Comparison of ENCODE assay signal across 14 cellular contexts in the genomic region with DNA sequence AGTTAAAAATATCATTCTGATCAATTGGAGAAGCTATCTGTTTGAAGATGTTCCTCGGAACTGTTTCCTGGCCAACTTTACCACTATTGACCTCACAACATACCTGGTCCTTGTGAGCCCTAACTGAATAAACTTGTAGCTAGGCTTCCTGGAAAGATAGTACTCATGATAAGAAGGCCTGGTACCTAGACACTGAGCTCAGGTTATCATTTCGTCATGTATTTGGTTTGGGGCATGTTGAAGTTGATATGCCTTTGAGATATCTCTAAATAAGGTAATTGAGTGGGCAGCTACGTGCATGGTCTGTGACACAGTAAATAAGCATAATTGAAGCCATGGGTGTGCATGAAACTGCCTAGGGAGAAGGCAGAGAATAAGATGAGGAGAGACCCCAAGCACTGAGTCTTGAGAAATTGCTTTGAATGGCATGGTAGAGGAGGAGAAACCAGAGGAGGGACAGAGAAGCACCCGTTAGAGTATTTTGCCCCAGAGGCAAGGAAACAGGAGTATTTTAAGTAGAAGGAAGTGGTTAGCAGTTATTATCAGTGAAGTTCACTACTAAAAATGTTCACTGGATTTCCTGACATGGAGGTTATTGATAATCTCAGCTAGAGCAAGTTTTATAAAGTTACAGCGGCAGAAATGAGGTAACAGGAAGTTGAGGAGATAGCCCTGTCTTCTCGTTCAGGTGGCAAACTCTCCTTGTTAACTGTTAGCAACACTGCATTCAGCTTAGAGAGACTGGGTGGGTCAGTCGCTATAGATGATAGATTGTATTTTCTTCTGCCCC. TPM values are rescaled to one million over a fixed set of nuclear protein-coding genes. Genes with fewer than 3 reads are reported as not detected.
DNase-seq lines count a peak whose midpoint lies in the region; ATAC-seq, FAIRE-seq and TF ChIP-seq lines count a peak whose summit lies in the region.
"Had no signal": no experiment of that assay in that cellular context is flagged by ENCODE, and none has a peak within 500 bp of the region (broad histone marks: within the 10 kb centered on the region; RNA-seq: fewer than 3 reads in every experiment).

No MANE protein-coding gene starts in this region.

- no peaks in the 10 kb centered on the region for H3K79me2 ChIP-seq in DOHH2 (ENCODE audit: control insufficient read depth, low read length)

- H3K36me3 ChIP-seq in DOHH2 (ENCODE audit: control insufficient read depth, low read length) (no peaks in the 10 kb centered on the region), ovary (no peaks in the 10 kb centered on the region)
- H3K36me3 ChIP-seq in effector memory CD4-positive, alpha-beta T cell (ENCODE audit: control insufficient read depth, insufficient read depth, low read length): no peaks in the 10 kb centered on the region
- H3K36me3 ChIP-seq: adrenal gland had no signal

- H3K9me2 ChIP-seq in DOHH2 (replicated peaks; ENCODE audit: control insufficient read depth, low read length): no peaks in the 10 kb centered on the region

- peak; percentile 93 for FAIRE-seq in GM19239 (lab: Jason Lieb, UNC)
- FAIRE-seq: frontal cortex had no signal

- H3K4me3 ChIP-seq in DOHH2 (ENCODE audit: low read length) (peak overlapping the region; percentile 43), ovary (no peak overlapping the region)
- peak overlapping the region; percentile 7 for H3K4me3 ChIP-seq in effector memory CD4-positive, alpha-beta T cell (ENCODE audit: insufficient read depth, low read depth, low read length, poor library complexity, severe bottlenecking)
- H3K4me3 ChIP-seq: adrenal gland, GM23248, smooth muscle cell had no signal

- H3K27ac ChIP-seq in DOHH2 (ENCODE audit: low read depth, low read length) (peak overlapping the region; percentile 14; the same call in 1 of the 2 replicates), ovary (no peak overlapping the region)
- no peak overlapping the region for H3K27ac ChIP-seq in effector memory CD4-positive, alpha-beta T cell (ENCODE audit: insufficient read depth, low read length, poor library complexity, severe bottlenecking)
- H3K27ac ChIP-seq: adrenal gland, GM23248 had no signal

- peaks cover 8% of the 10 kb centered on the region; the same call in 1 of the 2 replicates for H3F3A ChIP-seq in DOHH2 (ENCODE audit: control insufficient read depth, insufficient read depth)

- H3K4me1 ChIP-seq in DOHH2 (ENCODE audit: control insufficient read depth, low read length) (peaks cover 23% of the 10 kb centered on the region), ovary (ENCODE audit: insufficient read depth) (no peaks in the 10 kb centered on the region)
- H3K4me1 ChIP-seq in effector memory CD4-positive, alpha-beta T cell (ENCODE audit: control insufficient read depth, insufficient read depth, low read length, poor library complexity, severe bottlenecking): no peaks in the 10 kb centered on the region
- H3K4me1 ChIP-seq: adrenal gland had no signal

- ATAC-seq in GM21723 (IDR thresholded peaks at IDR 0.05; ENCODE audit: unreplicated experiment) (no peak), GM18519 (IDR thresholded peaks at IDR 0.05; ENCODE audit: low FRiP score, unreplicated experiment) (no peak)

- no peak for TF ChIP-seq EP300 in ovary (IDR thresholded peaks at IDR 0.05)

- no peak for DNase-seq in GM19239 (ENCODE audit: insufficient read length, low spot score)
- peak; percentile 56 for DNase-seq in OCI-M2 (lab: John Stamatoyannopoulos, UW; ENCODE audit: unreplicated experiment)
- no peak for DNase-seq in effector memory CD4-positive, alpha-beta T cell
- DNase-seq in SIG-M5 treated with dmso at 0.1 percent for 504 hours (lab: John Stamatoyannopoulos, UW; ENCODE audit: unreplicated experiment): no peak
- no peak for DNase-seq in ovary
- DNase-seq: adrenal gland, GM23248, RPMI8226 had no signal

- H3K4me2 ChIP-seq in DOHH2 (ENCODE audit: low read length): peak overlapping the region; percentile 62
- H3K4me2 ChIP-seq: smooth muscle cell had no signal

- intact Hi-C loops in ovary (cut with DNase I): no loop called here

- WGBS in ovary, 3 donors: 50 to 65% (median 50%) methylated on average over 7 of the region's 7 CpGs

- TF ChIP-seq POLR2A in ovary (IDR thresholded peaks at IDR 0.05): no peak

- H4K20me1 ChIP-seq in DOHH2 (ENCODE audit: control insufficient read depth, insufficient read depth, low read depth, low read length): no peaks in the 10 kb centered on the region

- H3K27me3 ChIP-seq in DOHH2 (ENCODE audit: control insufficient read depth, low read length): no peaks in the 10 kb centered on the region
- no peaks in the 10 kb centered on the region for H3K27me3 ChIP-seq in effector memory CD4-positive, alpha-beta T cell (replicated peaks; ENCODE audit: control insufficient read depth, insufficient read depth, low read length, poor library complexity, severe bottlenecking)
- no peaks in the 10 kb centered on the region for H3K27me3 ChIP-seq in ovary
- H3K27me3 ChIP-seq: adrenal gland had no signal

- H3K9me3 ChIP-seq in DOHH2 (ENCODE audit: control insufficient read depth, insufficient read depth, low read length): peaks cover 3% of the 10 kb centered on the region; the same call in 1 of the 2 replicates
- H3K9me3 ChIP-seq in effector memory CD4-positive, alpha-beta T cell (ENCODE audit: control insufficient read depth, low read length): peaks cover 4% of the 10 kb centered on the region
- no peaks in the 10 kb centered on the region for H3K9me3 ChIP-seq in ovary

- no peak for TF ChIP-seq CTCF in DOHH2 (IDR thresholded peaks at IDR 0.05; ENCODE audit: low read depth, low read length, poor library complexity, severe bottlenecking)
- TF ChIP-seq CTCF in ovary (IDR thresholded peaks at IDR 0.05): no peak

RNA-seq across cellular contexts. Expression of gene CC2D2B, which starts 55.6 kb away (rescaled TPM):
- 1 to 10 TPM in 3 of 7 donors, under 1 TPM in 4; 0.43 to 1.8 (median 0.92) TPM for total RNA-seq in ovary
- polyA plus RNA-seq in ovary: 1 to 10 TPM in 1 of 2 donors, under 1 TPM in 1; 0.35 to 1.9 TPM
- total RNA-seq: GM23248, kidney epithelial cell, smooth muscle cell had no signal
- polyA plus RNA-seq: smooth muscle cell had no signal
